In genomic region chr2:8403871-8404270, GRCh38 we compare ENCODE assay signal across 21 cellular contexts.
DNase-seq lines count a peak whose midpoint lies in the region; ATAC-seq, FAIRE-seq and TF ChIP-seq lines count a peak whose summit lies in the region.
"Had no signal": no experiment of that assay in that cellular context is flagged by ENCODE, and none has a peak within 500 bp of the region (broad histone marks: within the 10 kb centered on the region; RNA-seq: fewer than 3 reads in every experiment).

No MANE protein-coding gene starts in this region.

- H3K4me1 ChIP-seq in body of pancreas (peaks cover 12% of the 10 kb centered on the region), liver (ENCODE audit: control insufficient read depth in 4 of 4, insufficient read depth in 4 of 4, low read length in 3 of 4) (peaks cover 4 to 22% (median 13%) of the 10 kb centered on the region in 4 donors), small intestine (ENCODE audit: control insufficient read depth in 2 of 2, insufficient read depth in 1 of 2, low read depth in 1 of 2, low read length in 1 of 2) (peaks cover 0 to 2% of the 10 kb centered on the region in 2 donors)

- H3K4me3 ChIP-seq in body of pancreas (no peak overlapping the region), liver (ENCODE audit: low read depth in 1 of 3, low read length in 3 of 3) (no peak overlapping the region), small intestine (ENCODE audit: low read depth in 1 of 2, low read length in 2 of 2) (no peak overlapping the region)
- H3K4me3 ChIP-seq: A549, K562, SJCRH30 had no signal

- intact Hi-C loops in body of pancreas (cut with DNase I): no loop called here

- TF ChIP-seq CTCF in body of pancreas (IDR thresholded peaks at IDR 0.05) (no peak), liver (IDR thresholded peaks at IDR 0.05; ENCODE audit: low read depth, low read length, missing input control) (no peak)

- H3K9me3 ChIP-seq in body of pancreas (no peaks in the 10 kb centered on the region), liver (ENCODE audit: control insufficient read depth in 4 of 4, low read length in 3 of 4) (no peaks in the 10 kb centered on the region), small intestine (ENCODE audit: control insufficient read depth, low read depth) (no peaks in the 10 kb centered on the region)
- H3K9me3 ChIP-seq: A549, SJCRH30 had no signal

- no peaks in the 10 kb centered on the region for H3K36me3 ChIP-seq in body of pancreas (replicated peaks in 1 of 2; ENCODE audit: insufficient read depth in 1 of 2, low read depth in 2 of 2)
- H3K36me3 ChIP-seq in liver (ENCODE audit: control insufficient read depth in 4 of 4, insufficient read depth in 3 of 4, low read depth in 1 of 4, low read length in 3 of 4): no peaks in the 10 kb centered on the region
- no peaks in the 10 kb centered on the region for H3K36me3 ChIP-seq in small intestine (ENCODE audit: control insufficient read depth in 2 of 2, insufficient read depth in 2 of 2, low read length in 2 of 2)
- H3K36me3 ChIP-seq: SJCRH30 had no signal

- no peak overlapping the region for H3K9ac ChIP-seq in liver (ENCODE audit: low read depth in 1 of 2, low read length in 2 of 2)

- no peaks in the 10 kb centered on the region for H3K27me3 ChIP-seq in body of pancreas
- no peaks in the 10 kb centered on the region for H3K27me3 ChIP-seq in liver (ENCODE audit: control insufficient read depth in 4 of 4, insufficient read depth in 4 of 4, low read length in 3 of 4)
- H3K27me3 ChIP-seq in small intestine (ENCODE audit: control insufficient read depth in 2 of 2, insufficient read depth in 2 of 2, low read length in 2 of 2): peaks cover 0 to 2% of the 10 kb centered on the region in 2 donors
- H3K27me3 ChIP-seq: SJCRH30 had no signal

- peak; percentile 27 for ATAC-seq in body of pancreas
- ATAC-seq in GM19035 (IDR thresholded peaks at IDR 0.05; ENCODE audit: unreplicated experiment): no peak
- ATAC-seq: A549, K562 had no signal

- peak overlapping the region in 1 of 4 donors; percentile 42 for H3K27ac ChIP-seq in body of pancreas
- H3K27ac ChIP-seq in liver (ENCODE audit: low read depth in 1 of 2, low read length in 2 of 2): peak overlapping the region in 1 of 2 donors; percentile 44
- no peak overlapping the region for H3K27ac ChIP-seq in small intestine (ENCODE audit: low read depth in 1 of 2, low read length in 1 of 2)
- H3K27ac ChIP-seq: A549, SJCRH30 had no signal

- peak in 1 of 2 donors; percentile 33 for TF ChIP-seq RAD21 in liver (IDR thresholded peaks at IDR 0.05)

- FAIRE-seq in small intestine (lab: Jason Lieb, UNC): no peak
- FAIRE-seq: A549, K562 had no signal

- DNase-seq in ELF-1 (ENCODE audit: low read depth, low spot score) (peak; percentile 48), body of pancreas (no peak), small intestine (peak; percentile 67)
- no peak for DNase-seq in stimulated activated CD4-positive, alpha-beta T cell treated with anti-CD3 and anti-CD28 coated beads, Interleukin-12 subunit alpha, Interleukin-12 subunit beta, amount 100 ng/mL, for 4 hours
- no peak for DNase-seq in effector CD4-positive, alpha-beta T cell
- no peak for DNase-seq in activated CD4-positive, CD25-positive, alpha-beta regulatory T cell treated with anti-CD3 and anti-CD28 coated beads, Interleukin-2, amount 50 U/mL, for 72 hours
- DNase-seq: C1 segment of cervical spinal cord, DMS153, H7, MV-4-11, NCI-H1417, NCI-H1930, NCI-H446 treated with DMSO at 0.1 percent for 48 hours, NCI-H748 treated with DMSO at 0.1 percent for 48 hours, OCI-M1, RPMI8226, SJCRH30 had no signal

- TF ChIP-seq POLR2A in body of pancreas (IDR thresholded peaks at IDR 0.05): no peak

- 44 to 56% methylated on average over 6 of the region's 6 CpGs for WGBS in body of pancreas, 2 donors
- WGBS in liver: 54% methylated on average over 6 of the region's 6 CpGs
- WGBS in small intestine, 3 donors: 18 to 63% (median 49%) methylated on average over 6 of the region's 6 CpGs

TF ChIP-seq in liver, 16 proteins besides CTCF, POLR2A, EP300 and RAD21:
- TF ChIP-seq JUND (IDR thresholded peaks at IDR 0.05) (no peak), ATF3 (IDR thresholded peaks at IDR 0.05) (no peak), HNF4A (conservative IDR thresholded peaks at IDR 0.05) (peak in 1 of 2 donors; percentile 26), RXRA (IDR thresholded peaks at IDR 0.05) (peak; percentile 55 to 56)

Comparison
In these comparisons a context has a peak if more than half of its experiments do, and no peak if none do; other contexts are left out.
1. DNase-seq: peak in ELF-1 (single experiment) and small intestine (single experiment); none in body of pancreas (0 of 4), stimulated activated CD4-positive, alpha-beta T cell treated with anti-CD3 and anti-CD28 coated beads, Interleukin-12 subunit alpha, Interleukin-12 subunit beta, amount 100 ng/mL, for 4 hours (single experiment), effector CD4-positive, alpha-beta T cell (single experiment) and activated CD4-positive, CD25-positive, alpha-beta regulatory T cell treated with anti-CD3 and anti-CD28 coated beads, Interleukin-2, amount 50 U/mL, for 72 hours (single experiment).